ENCODE assay signal across 8 cellular contexts in the genomic region with DNA sequence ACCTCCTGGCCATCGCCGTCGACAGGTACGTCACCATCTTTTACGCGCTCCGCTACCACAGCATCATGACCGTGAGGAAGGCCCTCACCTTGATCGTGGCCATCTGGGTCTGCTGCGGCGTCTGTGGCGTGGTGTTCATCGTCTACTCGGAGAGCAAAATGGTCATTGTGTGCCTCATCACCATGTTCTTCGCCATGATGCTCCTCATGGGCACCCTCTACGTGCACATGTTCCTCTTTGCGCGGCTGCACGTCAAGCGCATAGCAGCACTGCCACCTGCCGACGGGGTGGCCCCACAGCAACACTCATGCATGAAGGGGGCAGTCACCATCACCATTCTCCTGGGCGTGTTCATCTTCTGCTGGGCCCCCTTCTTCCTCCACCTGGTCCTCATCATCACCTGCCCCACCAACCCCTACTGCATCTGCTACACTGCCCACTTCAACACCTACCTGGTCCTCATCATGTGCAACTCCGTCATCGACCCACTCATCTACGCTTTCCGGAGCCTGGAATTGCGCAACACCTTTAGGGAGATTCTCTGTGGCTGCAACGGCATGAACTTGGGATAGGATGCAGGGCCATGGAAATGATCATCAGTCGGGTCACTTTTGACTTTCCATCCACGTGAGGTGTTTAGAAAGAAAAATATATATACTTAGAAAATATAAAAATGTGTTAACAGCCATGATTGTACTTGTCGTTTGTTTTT. TPM values are rescaled to one million over a fixed set of nuclear protein-coding genes. Genes with fewer than 3 reads are reported as not detected.
DNase-seq lines count a peak whose midpoint lies in the region; ATAC-seq, FAIRE-seq and TF ChIP-seq lines count a peak whose summit lies in the region.

No MANE protein-coding gene starts in this region.

- H3K27me3 Mint-ChIP-seq in Caco-2 (ENCODE audit: insufficient read depth, unreplicated experiment) (peaks cover 31% of the 10 kb centered on the region), endothelial cell (ENCODE audit: unreplicated experiment) (peaks cover 18% of the 10 kb centered on the region)

- ATAC-seq in GM18867 (IDR thresholded peaks at IDR 0.05; ENCODE audit: unreplicated experiment), result peak; percentile 62

- H3K4me1 ChIP-seq in Caco-2, result no peaks in the 10 kb centered on the region

- H3K9me3 Mint-ChIP-seq in Caco-2 (ENCODE audit: unreplicated experiment), result no peaks in the 10 kb centered on the region
- peaks cover 37% of the 10 kb centered on the region for H3K9me3 Mint-ChIP-seq in endothelial cell (ENCODE audit: unreplicated experiment)

- no peaks in the 10 kb centered on the region for H3K36me3 ChIP-seq in Caco-2 (ENCODE audit: control insufficient read depth, insufficient read depth, low read length)

- no peak overlapping the region for H3K27ac Mint-ChIP-seq in Caco-2 (ENCODE audit: unreplicated experiment)
- H3K27ac Mint-ChIP-seq in endothelial cell (ENCODE audit: unreplicated experiment), result peak overlapping the region; percentile 17

- POLR2A ChIA-PET in Caco-2 (lab: Charles Lee), result no interaction called here

- no peak overlapping the region for H3K4me3 Mint-ChIP-seq in Caco-2 (ENCODE audit: unreplicated experiment)
- no peak overlapping the region for H3K4me3 Mint-ChIP-seq in endothelial cell (ENCODE audit: unreplicated experiment)

- H3K9me3 ChIP-seq in Caco-2, result no peaks in the 10 kb centered on the region

- peak; percentile 38 to 58 for TF ChIP-seq CTCF in Caco-2 (IDR thresholded peaks at IDR 0.05; ENCODE audit: insufficient read depth in 1 of 2, low read depth in 1 of 2, low read length in 1 of 2, severe bottlenecking in 1 of 2, unreplicated experiment in 1 of 2)
- TF ChIP-seq CTCF in endothelial cell (IDR thresholded peaks at IDR 0.05; ENCODE audit: unreplicated experiment), result no peak

- DNase-seq in Caco-2 (peak; percentile 48 to 49), NCI-H748 treated with DMSO at 0.1 percent for 48 hours (lab: John Stamatoyannopoulos, UW) (peak; percentile 1), endothelial cell (ENCODE audit: low spot score) (no peak), frontal cortex (ENCODE audit: low spot score in 2 of 2) (no peak), inferior parietal cortex (ENCODE audit: extremely low spot score) (no peak)
- peak; percentile 14 to 44 for DNase-seq in stimulated activated CD4-positive, alpha-beta T cell treated with anti-CD3 and anti-CD28 coated beads, Interleukin-4, amount 100 ng/mL, for 48 hours (ENCODE audit: low read depth in 2 of 2)
- no peak for DNase-seq in stimulated activated naive CD4-positive, alpha-beta T cell (lab: John Stamatoyannopoulos, UW)

- no peak overlapping the region for H3K4me3 ChIP-seq in Caco-2 (ENCODE audit: low read depth, low read length)

- H3K4me1 Mint-ChIP-seq in Caco-2 (ENCODE audit: low read depth, unreplicated experiment), result no peaks in the 10 kb centered on the region
- no peaks in the 10 kb centered on the region for H3K4me1 Mint-ChIP-seq in endothelial cell (ENCODE audit: unreplicated experiment)

- BruUV-seq in Caco-2 (replicated peaks; lab: Mats Ljungman, UMichigan), result no TSS peak

- H3K27me3 ChIP-seq in Caco-2 (replicated peaks; ENCODE audit: control insufficient read depth, insufficient read depth, low read length), result no peaks in the 10 kb centered on the region

- intact Hi-C loops in Caco-2 (cut with micrococcal nuclease; ENCODE audit: unreplicated experiment), result loop anchor here (5.0 kb wide), 1 partner anchor 108 kb away; the partner anchor contains the start of gene FAM210B

- no peak for FAIRE-seq in frontal cortex (lab: Jason Lieb, UNC)

- H3K36me3 Mint-ChIP-seq in Caco-2 (ENCODE audit: insufficient read depth, unreplicated experiment), result no peaks in the 10 kb centered on the region
- H3K36me3 Mint-ChIP-seq in endothelial cell (ENCODE audit: low read depth, unreplicated experiment), result peaks cover 22% of the 10 kb centered on the region

- CTCF ChIA-PET in Caco-2 (lab: Charles Lee), result no interaction called here

RNA-seq across cellular contexts. Expression of gene MC3R, which starts 0.9 kb away (rescaled TPM):
- total RNA-seq in Caco-2 (2022), result not detected in 2 replicates
- total RNA-seq in endothelial cell (ENCODE audit: unreplicated experiment), result not detected
- total RNA-seq in frontal cortex, result not detected

Comparison
In these comparisons a context has a peak if more than half of its experiments do, and no peak if none do; other contexts are left out.
1. DNase-seq: peak in Caco-2 (2 of 2), NCI-H748 treated with DMSO at 0.1 percent for 48 hours (single experiment) and stimulated activated CD4-positive, alpha-beta T cell treated with anti-CD3 and anti-CD28 coated beads, Interleukin-4, amount 100 ng/mL, for 48 hours (2 of 2); none in endothelial cell (single experiment), frontal cortex (0 of 2), inferior parietal cortex (single experiment) and stimulated activated naive CD4-positive, alpha-beta T cell (0 of 6).